In genomic region chr10:69071610-69072009, GRCh38 we compare ENCODE assay signal across 27 cellular contexts.
"Had no signal": no experiment of that assay in that cellular context is flagged by ENCODE, and none has a peak within 500 bp of the region (broad histone marks: within the 10 kb centered on the region; RNA-seq: fewer than 3 reads in every experiment).

No MANE protein-coding gene starts in this region.

- H3K36me3 ChIP-seq: Peyer's patch had no signal

- H3K9me3 Mint-ChIP-seq: activated B cell treated with CpG ODN at 0.5 μM for 24 hours; activated CD4-positive, alpha-beta memory T cell treated with anti-CD3 and anti-CD28 coated beads, Interleukin-2, amount 10 ng/mL, durations not matched to agents 7 days and 5 days; activated naive CD4-positive, alpha-beta T cell treated with anti-CD3 and anti-CD28 coated beads for 36 hours; activated T-helper 17 cell treated with anti-CD3 and anti-CD28 coated beads, Interleukin-2, amount 50 U/mL, for 72 hours; brain; T-cell had no signal

- H3K4me3 ChIP-seq: K562, Peyer's patch had no signal

- H3K36me3 Mint-ChIP-seq: activated naive CD8-positive, alpha-beta T cell; brain; T-cell had no signal

- H3K4me1 Mint-ChIP-seq: activated B cell treated with CpG ODN at 0.5 μM for 24 hours; activated T-helper 17 cell treated with anti-CD3 and anti-CD28 coated beads, Interleukin-2, amount 50 U/mL, for 72 hours; brain had no signal

- H3K4me1 ChIP-seq: Peyer's patch had no signal

- H3K4me3 Mint-ChIP-seq: activated B cell treated with CpG ODN at 0.5 μM for 24 hours; activated CD4-positive, alpha-beta memory T cell treated with anti-CD3 and anti-CD28 coated beads, Interleukin-2, amount 10 ng/mL, durations not matched to agents 7 days and 5 days; activated naive CD4-positive, alpha-beta T cell treated with anti-CD3 and anti-CD28 coated beads for 36 hours; activated naive CD8-positive, alpha-beta T cell; activated T-helper 17 cell treated with anti-CD3 and anti-CD28 coated beads, Interleukin-2, amount 50 U/mL, for 72 hours; brain; T-cell had no signal

- H3K27me3 Mint-ChIP-seq: activated B cell treated with CpG ODN at 0.5 μM for 24 hours; activated CD4-positive, alpha-beta memory T cell treated with anti-CD3 and anti-CD28 coated beads, Interleukin-2, amount 10 ng/mL, durations not matched to agents 7 days and 5 days; activated naive CD8-positive, alpha-beta T cell; activated T-helper 17 cell treated with anti-CD3 and anti-CD28 coated beads, Interleukin-2, amount 50 U/mL, for 72 hours; brain; T-cell had no signal

- H3K9me3 ChIP-seq: Peyer's patch had no signal

- H3K27me3 ChIP-seq: Peyer's patch had no signal

- H3K27ac ChIP-seq: Peyer's patch, RWPE1 had no signal

- H3K27ac Mint-ChIP-seq: activated B cell treated with CpG ODN at 0.5 μM for 24 hours; activated CD4-positive, alpha-beta memory T cell treated with anti-CD3 and anti-CD28 coated beads, Interleukin-2, amount 10 ng/mL, durations not matched to agents 7 days and 5 days; activated naive CD4-positive, alpha-beta T cell treated with anti-CD3 and anti-CD28 coated beads for 36 hours; activated naive CD8-positive, alpha-beta T cell; brain; T-cell had no signal

- ATAC-seq: activated T-helper 17 cell treated with anti-CD3 and anti-CD28 coated beads, Interleukin-2, amount 50 U/mL, for 72 hours; K562; T-cell had no signal

- DNase-seq: activated B cell treated with CpG ODN at 0.5 μM for 24 hours; activated CD4-positive, alpha-beta memory T cell treated with anti-CD3 and anti-CD28 coated beads, Interleukin-2, amount 10 ng/mL, durations not matched to agents 7 days and 5 days; activated CD4-positive, alpha-beta T cell treated with anti-CD3 and anti-CD28 coated beads for 1 hour; activated CD4-positive, alpha-beta T cell treated with anti-CD3 and anti-CD28 coated beads, Interleukin-2, amount 50 U/mL, for 1 hour; activated gamma-delta T cell; activated naive CD4-positive, alpha-beta T cell treated with anti-CD3 and anti-CD28 coated beads for 36 hours; activated T-cell treated with anti-CD3 and anti-CD28 coated beads for 4 hours; activated T-cell treated with anti-CD3 and anti-CD28 coated beads, Interleukin-2, amount 50 U/mL, for 48 hours; amygdala; Karpas-422; NCI-H1105 treated with DMSO at 0.1 percent for 48 hours; NCI-H1436 treated with DMSO at 0.1 percent for 48 hours; NCI-H187; NCI-H2081; NCI-H510A treated with DMSO at 0.1 percent for 48 hours; NCI-H69; NK-92 treated with Interleukin-12 subunit alpha and Interleukin-12 subunit beta, amount 100 ng/mL, for 24 hours; Peyer's patch; SHP77 treated with DMSO at 0.1 percent for 48 hours; T-cell; T-helper 2 cell; T1000 had no signal
